1 cellular context compared by ENCODE assay signal in the genomic region with DNA sequence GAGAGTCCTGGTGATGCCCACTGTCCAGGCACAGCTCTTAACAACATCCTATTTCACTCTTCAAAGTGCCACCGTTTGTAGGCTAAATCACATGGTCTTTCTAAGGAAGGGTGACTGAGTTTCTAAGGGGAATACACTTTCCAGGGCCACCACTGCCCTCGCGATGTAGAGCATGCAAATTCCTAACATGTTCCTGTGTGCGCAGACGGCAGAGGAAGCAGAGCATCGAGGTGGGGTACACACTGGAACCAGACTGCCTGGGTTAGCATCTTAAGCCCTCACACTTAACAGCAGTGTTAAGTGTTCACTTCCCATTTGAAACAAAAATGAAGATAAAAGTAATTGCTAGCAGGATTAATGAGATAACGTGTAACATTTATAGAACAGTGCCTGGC.
TF ChIP-seq lines count a peak whose summit lies in the region.

No MANE protein-coding gene starts in this region.

TF ChIP-seq in GM23338, 12 proteins besides CTCF, POLR2A, EP300 and RAD21 (continued from another document):
- TF ChIP-seq, protein P1, sequence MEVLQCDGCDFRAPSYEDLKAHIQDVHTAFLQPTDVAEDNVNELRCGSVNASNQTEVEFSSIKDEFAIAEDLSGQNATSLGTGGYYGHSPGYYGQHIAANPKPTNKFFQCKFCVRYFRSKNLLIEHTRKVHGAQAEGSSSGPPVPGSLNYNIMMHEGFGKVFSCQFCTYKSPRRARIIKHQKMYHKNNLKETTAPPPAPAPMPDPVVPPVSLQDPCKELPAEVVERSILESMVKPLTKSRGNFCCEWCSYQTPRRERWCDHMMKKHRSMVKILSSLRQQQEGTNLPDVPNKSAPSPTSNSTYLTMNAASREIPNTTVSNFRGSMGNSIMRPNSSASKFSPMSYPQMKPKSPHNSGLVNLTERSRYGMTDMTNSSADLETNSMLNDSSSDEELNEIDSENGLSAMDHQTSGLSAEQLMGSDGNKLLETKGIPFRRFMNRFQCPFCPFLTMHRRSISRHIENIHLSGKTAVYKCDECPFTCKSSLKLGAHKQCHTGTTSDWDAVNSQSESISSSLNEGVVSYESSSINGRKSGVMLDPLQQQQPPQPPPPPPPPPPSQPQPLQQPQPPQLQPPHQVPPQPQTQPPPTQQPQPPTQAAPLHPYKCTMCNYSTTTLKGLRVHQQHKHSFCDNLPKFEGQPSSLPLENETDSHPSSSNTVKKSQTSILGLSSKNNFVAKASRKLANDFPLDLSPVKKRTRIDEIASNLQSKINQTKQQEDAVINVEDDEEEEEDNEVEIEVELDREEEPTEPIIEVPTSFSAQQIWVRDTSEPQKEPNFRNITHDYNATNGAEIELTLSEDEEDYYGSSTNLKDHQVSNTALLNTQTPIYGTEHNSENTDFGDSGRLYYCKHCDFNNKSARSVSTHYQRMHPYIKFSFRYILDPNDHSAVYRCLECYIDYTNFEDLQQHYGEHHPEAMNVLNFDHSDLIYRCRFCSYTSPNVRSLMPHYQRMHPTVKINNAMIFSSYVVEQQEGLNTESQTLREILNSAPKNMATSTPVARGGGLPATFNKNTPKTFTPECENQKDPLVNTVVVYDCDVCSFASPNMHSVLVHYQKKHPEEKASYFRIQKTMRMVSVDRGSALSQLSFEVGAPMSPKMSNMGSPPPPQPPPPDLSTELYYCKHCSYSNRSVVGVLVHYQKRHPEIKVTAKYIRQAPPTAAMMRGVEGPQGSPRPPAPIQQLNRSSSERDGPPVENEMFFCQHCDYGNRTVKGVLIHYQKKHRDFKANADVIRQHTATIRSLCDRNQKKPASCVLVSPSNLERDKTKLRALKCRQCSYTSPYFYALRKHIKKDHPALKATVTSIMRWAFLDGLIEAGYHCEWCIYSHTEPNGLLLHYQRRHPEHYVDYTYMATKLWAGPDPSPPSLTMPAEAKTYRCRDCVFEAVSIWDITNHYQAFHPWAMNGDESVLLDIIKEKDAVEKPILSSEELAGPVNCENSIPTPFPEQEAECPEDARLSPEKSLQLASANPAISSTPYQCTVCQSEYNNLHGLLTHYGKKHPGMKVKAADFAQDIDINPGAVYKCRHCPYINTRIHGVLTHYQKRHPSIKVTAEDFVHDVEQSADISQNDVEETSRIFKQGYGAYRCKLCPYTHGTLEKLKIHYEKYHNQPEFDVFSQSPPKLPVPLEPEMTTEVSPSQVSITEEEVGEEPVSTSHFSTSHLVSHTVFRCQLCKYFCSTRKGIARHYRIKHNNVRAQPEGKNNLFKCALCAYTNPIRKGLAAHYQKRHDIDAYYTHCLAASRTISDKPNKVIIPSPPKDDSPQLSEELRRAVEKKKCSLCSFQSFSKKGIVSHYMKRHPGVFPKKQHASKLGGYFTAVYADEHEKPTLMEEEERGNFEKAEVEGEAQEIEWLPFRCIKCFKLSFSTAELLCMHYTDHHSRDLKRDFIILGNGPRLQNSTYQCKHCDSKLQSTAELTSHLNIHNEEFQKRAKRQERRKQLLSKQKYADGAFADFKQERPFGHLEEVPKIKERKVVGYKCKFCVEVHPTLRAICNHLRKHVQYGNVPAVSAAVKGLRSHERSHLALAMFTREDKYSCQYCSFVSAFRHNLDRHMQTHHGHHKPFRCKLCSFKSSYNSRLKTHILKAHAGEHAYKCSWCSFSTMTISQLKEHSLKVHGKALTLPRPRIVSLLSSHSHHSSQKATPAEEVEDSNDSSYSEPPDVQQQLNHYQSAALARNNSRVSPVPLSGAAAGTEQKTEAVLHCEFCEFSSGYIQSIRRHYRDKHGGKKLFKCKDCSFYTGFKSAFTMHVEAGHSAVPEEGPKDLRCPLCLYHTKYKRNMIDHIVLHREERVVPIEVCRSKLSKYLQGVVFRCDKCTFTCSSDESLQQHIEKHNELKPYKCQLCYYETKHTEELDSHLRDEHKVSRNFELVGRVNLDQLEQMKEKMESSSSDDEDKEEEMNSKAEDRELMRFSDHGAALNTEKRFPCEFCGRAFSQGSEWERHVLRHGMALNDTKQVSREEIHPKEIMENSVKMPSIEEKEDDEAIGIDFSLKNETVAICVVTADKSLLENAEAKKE (CRISPR knock-in tag; IDR thresholded peaks at IDR 0.05) = no peak
- no peak for TF ChIP-seq ZNF331 (CRISPR knock-in tag; IDR thresholded peaks at IDR 0.05; ENCODE audit: low read depth)
- no peak for TF ChIP-seq STAT1 (IDR thresholded peaks at IDR 0.05; ENCODE audit: unreplicated experiment)
- TF ChIP-seq JUNB (IDR thresholded peaks at IDR 0.05; ENCODE audit: unreplicated experiment) = no peak
- TF ChIP-seq POLR2AphosphoS5 (IDR thresholded peaks at IDR 0.05; ENCODE audit: low read depth) = no peak
